ENCODE assay signal across 8 cellular contexts in the genomic region with DNA sequence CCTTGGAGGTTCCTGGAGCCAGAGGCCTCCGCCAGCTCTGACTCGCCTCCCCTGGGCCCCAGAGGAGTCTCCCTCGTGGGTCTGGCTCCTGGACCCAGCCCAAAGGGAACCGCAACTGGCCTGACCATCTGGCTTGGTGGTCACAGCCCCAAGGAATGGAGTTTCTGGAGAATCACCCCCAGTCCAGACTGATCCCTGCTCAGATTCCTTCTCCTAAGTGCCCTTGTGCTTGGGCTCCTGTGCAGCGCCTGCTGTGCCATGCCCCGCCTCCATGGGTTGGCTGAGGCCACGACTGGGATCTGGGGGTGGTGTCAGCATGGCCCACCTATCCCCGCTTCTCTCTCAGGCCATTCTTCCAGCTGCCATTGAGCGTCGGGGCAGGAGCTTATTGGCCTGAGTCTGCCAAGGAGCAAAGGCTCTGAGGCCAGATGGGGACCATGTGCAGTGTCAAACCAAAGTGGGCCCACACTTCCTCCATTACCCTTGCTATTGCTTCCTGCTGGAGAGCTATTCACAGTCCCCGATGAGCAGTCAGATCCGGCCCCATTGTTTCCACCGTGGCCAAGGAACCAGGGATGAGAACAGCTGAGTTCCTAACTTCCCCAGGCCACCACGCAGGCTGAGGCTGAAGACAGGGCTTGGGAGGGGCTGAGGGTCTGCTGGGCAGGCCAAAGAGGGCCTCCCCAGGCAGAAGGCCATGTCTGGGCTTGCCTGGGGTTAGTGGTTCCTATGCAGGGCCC. TPM values are rescaled to one million over a fixed set of nuclear protein-coding genes. Genes with fewer than 3 reads are reported as not detected.
A peak's percentile ranks its signal among the peaks of the same experiment; 100 is the strongest.
DNase-seq lines count a peak whose midpoint lies in the region; ATAC-seq and TF ChIP-seq lines count a peak whose summit lies in the region.

No MANE protein-coding gene starts in this region.

- TF ChIP-seq POLR2A in esophagus muscularis mucosa (IDR thresholded peaks at IDR 0.05; ENCODE audit: low read depth), result no peak

- H4K20me1 ChIP-seq in PC-9 (ENCODE audit: insufficient read depth), result no peaks in the 10 kb centered on the region

- 4% methylated on average over 9 of the region's 14 CpGs for WGBS in esophagus muscularis mucosa

- H3K4me2 ChIP-seq in PC-9, result no peak overlapping the region

- H3K36me3 ChIP-seq in SJCRH30, result no peaks in the 10 kb centered on the region
- H3K36me3 ChIP-seq in esophagus muscularis mucosa, result peaks cover 8 to 40% (median 31%) of the 10 kb centered on the region in 4 donors
- H3K36me3 ChIP-seq in PC-9 (ENCODE audit: low read depth), result no peaks in the 10 kb centered on the region

- H3K4me1 ChIP-seq in SJCRH30 (peaks cover 22% of the 10 kb centered on the region), esophagus muscularis mucosa (peaks cover 43 to 69% (median 61%) of the 10 kb centered on the region in 4 donors), PC-9 (replicated peaks; ENCODE audit: insufficient read depth) (peaks cover 11% of the 10 kb centered on the region; the same call in 1 of the 2 replicates)

- H3K4me3 ChIP-seq in SJCRH30 (peak overlapping the region; percentile 26), esophagus muscularis mucosa (no peak overlapping the region), PC-9 (no peak overlapping the region)

- peak; percentile 18 for DNase-seq in GF-D8 (lab: John Stamatoyannopoulos, UW)
- DNase-seq in SJCRH30, result peak; percentile 81 to 82
- no peak for DNase-seq in esophagus muscularis mucosa (ENCODE audit: extremely low spot score)
- peak; percentile 78 for DNase-seq in pulmonary artery endothelial cell (ENCODE audit: low read depth, low spot score)
- no peak for DNase-seq in PC-9
- DNase-seq in NCI-H2081 treated with DMSO at 0.1 percent for 48 hours (lab: John Stamatoyannopoulos, UW), result no peak
- no peak for DNase-seq in NCI-H1048 (lab: John Stamatoyannopoulos, UW)

- CTCF ChIA-PET in PC-9 (lab: Charles Lee), result interaction anchor here (1.2 kb wide), 1 partner anchor 109 kb away, joined by 3 read pairs; no protein-coding TSS in a partner anchor

- TF ChIP-seq EP300 in esophagus muscularis mucosa (IDR thresholded peaks at IDR 0.05), result no peak

- H3K9me2 ChIP-seq in PC-9 (ENCODE audit: insufficient read depth), result no peaks in the 10 kb centered on the region

- ATAC-seq in GM21515 (IDR thresholded peaks at IDR 0.05; ENCODE audit: unreplicated experiment), result no peak

- H3K79me2 ChIP-seq in PC-9 (ENCODE audit: low read depth), result no peaks in the 10 kb centered on the region

- H3K27ac ChIP-seq in SJCRH30 (peak overlapping the region; percentile 86), esophagus muscularis mucosa (replicated peaks in 1 of 4) (peak overlapping the region; percentile 88 to 98 (median 96)), PC-9 (no peak overlapping the region)

- no peak overlapping the region for H2AFZ ChIP-seq in PC-9

- TF ChIP-seq CTCF in esophagus muscularis mucosa (IDR thresholded peaks at IDR 0.05), result no peak
- TF ChIP-seq CTCF in PC-9 (conservative IDR thresholded peaks at IDR 0.05), result no peak

- H3K9me3 ChIP-seq in SJCRH30 (replicated peaks) (no peaks in the 10 kb centered on the region), esophagus muscularis mucosa (no peaks in the 10 kb centered on the region), PC-9 (ENCODE audit: insufficient read depth, low read depth) (no peaks in the 10 kb centered on the region)

- H3F3A ChIP-seq in PC-9 (ENCODE audit: insufficient read depth, low read depth), result peaks cover 16% of the 10 kb centered on the region; the same call in 1 of the 2 replicates

- POLR2A ChIA-PET in PC-9 (lab: Charles Lee; ENCODE audit: unreplicated experiment), result no interaction called here

- intact Hi-C loops in esophagus muscularis mucosa (cut with DNase I), result no loop called here
- intact Hi-C loops in PC-9 (cut with micrococcal nuclease; ENCODE audit: unreplicated experiment), result no loop called here

- BruUV-seq in PC-9 (replicated peaks; lab: Mats Ljungman, UMichigan), result no TSS peak

- H3K27me3 ChIP-seq in SJCRH30 (no peaks in the 10 kb centered on the region), esophagus muscularis mucosa (no peaks in the 10 kb centered on the region), PC-9 (ENCODE audit: insufficient read depth, low read depth) (no peaks in the 10 kb centered on the region)

RNA-seq across cellular contexts. Expression of gene CSPG4, which starts 19.0 kb away (rescaled TPM):
- 10.4 and 11.1 TPM in 2 replicates for total RNA-seq in SJCRH30 (2014; rRNA removed; shearing (Covaris generic))
- total RNA-seq in esophagus muscularis mucosa, result 100 to 1,000 TPM; 133 to 386 (median 182) TPM
- under 0.01 and 0.04 TPM in 2 replicates for total RNA-seq in pulmonary artery endothelial cell
- total RNA-seq in PC-9 (2021), result 2.4 and 2.6 TPM in 2 replicates

RNA-seq across cellular contexts. Expression of gene SNX33, which starts 46.0 kb away (rescaled TPM):
- total RNA-seq in SJCRH30 (2014; rRNA removed; shearing (Covaris generic)), result 7.4 and 8.3 TPM in 2 replicates
- total RNA-seq in esophagus muscularis mucosa (10 to 100 TPM; 27.8 to 47.6 (median 40.1) TPM), pulmonary artery endothelial cell (7.8 and 8.5 TPM in 2 replicates), PC-9 (2021) (27.8 and 27.9 TPM in 2 replicates)

RNA-seq across cellular contexts. Expression of gene IMP3, which starts 53.6 kb away (rescaled TPM):
- total RNA-seq in SJCRH30 (2014; rRNA removed; shearing (Covaris generic)), result 58.5 and 60.9 TPM in 2 replicates
- total RNA-seq in esophagus muscularis mucosa (10 to 100 TPM; 49.0 to 83.5 (median 62.1) TPM), pulmonary artery endothelial cell (59.8 and 75.6 TPM in 2 replicates), PC-9 (2021) (45.4 and 53.0 TPM in 2 replicates)

Comparison
In these comparisons a context has a peak if more than half of its experiments do, and no peak if none do; other contexts are left out.
1. DNase-seq: peak in GF-D8 (single experiment), SJCRH30 (2 of 2) and pulmonary artery endothelial cell (single experiment); none in esophagus muscularis mucosa (single experiment), PC-9 (0 of 2), NCI-H2081 treated with DMSO at 0.1 percent for 48 hours (single experiment) and NCI-H1048 (single experiment).
2. RNA of gene CSPG4, which starts 19.0 kb away (total RNA-seq): 133 to 386 TPM in esophagus muscularis mucosa; 10.4 to 11.1 TPM in SJCRH30, 2.4 to 2.6 TPM in PC-9 and under 0.01 to 0.04 TPM in pulmonary artery endothelial cell; every median in the first group is over 10 times any median in the second.